Comparison of ENCODE assay signal across 8 cellular contexts in the genomic region with DNA sequence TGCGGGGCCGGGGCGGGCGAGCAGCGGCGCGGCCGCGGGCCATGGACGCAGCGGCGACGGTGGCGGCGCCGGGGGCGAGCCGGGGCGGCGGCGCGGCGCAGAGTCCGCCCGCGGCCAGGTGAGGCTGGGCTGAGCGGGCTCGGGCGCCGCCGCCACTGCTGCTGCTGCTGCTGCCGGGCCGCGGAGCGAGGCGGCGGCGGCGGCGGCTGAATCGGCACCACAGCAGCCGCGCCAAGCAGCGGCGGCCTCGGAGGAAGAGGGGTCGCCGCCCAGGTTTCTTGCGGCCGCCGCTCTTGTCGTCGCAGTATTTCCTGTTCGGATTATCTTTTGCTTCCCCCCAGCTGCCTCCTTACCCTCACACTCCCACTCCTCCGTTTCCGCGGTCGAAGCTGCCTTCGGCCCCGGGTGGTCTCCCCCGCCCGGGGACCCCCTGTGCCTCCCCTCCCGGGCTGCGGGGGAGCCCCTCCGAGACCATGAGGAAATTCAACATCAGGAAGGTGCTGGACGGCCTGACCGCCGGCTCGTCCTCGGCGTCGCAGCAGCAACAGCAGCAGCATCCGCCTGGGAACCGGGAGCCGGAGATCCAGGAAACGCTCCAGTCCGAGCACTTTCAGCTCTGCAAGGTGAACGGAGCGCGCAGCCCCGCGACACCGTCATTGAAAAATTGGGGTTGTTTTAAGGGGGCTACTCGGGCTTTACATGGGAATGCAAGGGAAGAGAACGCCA. TPM values are rescaled to one million over a fixed set of nuclear protein-coding genes. Genes with fewer than 3 reads are reported as not detected.
DNase-seq lines count a peak whose midpoint lies in the region; TF ChIP-seq lines count a peak whose summit lies in the region.

A gene (plus strand): TSS at position 358 of the 726 bp plus-strand sequence. CDS start 116 bp downstream, at position 474.

- DNase-seq in GM10248 (ENCODE audit: extremely low spot score) (peak; percentile 56), H4 (ENCODE audit: low spot score) (peak; percentile 8), LoVo (ENCODE audit: low spot score) (peak; percentile 44), cerebellum (ENCODE audit: low spot score) (peak; percentile 43), kidney tubule cell (ENCODE audit: low spot score) (peak; percentile 67), epidermal melanocyte (ENCODE audit: insufficient read length, low spot score) (no peak)
- DNase-seq in activated CD4-positive, CD25-positive, alpha-beta regulatory T cell (lab: John Stamatoyannopoulos, UW) = peak in 3 of 4 experiments; percentile 4 to 20 (median 19)
- peak; percentile 55 for DNase-seq in stimulated activated CD4-positive, alpha-beta T cell treated with anti-CD3 and anti-CD28 coated beads, Interleukin-15, amount 100 ng/mL, for 24 hours

- CTCF ChIA-PET in GM10248 (lab: Yijun Ruan, JAX) = interaction anchor here (1.7 kb wide), 1 partner anchor 12 kb away, joined by 9 read pairs; no protein-coding TSS in a partner anchor

- TF ChIP-seq CTCF in GM10248 (IDR thresholded peaks at IDR 0.05; ENCODE audit: control extremely low read depth, extremely low read depth, low read depth, missing control alignments) = no peak

- POLR2A ChIA-PET in GM10248 (lab: Yijun Ruan, JAX) = no interaction called here

RNA-seq across cellular contexts. Expression of the gene that starts here (rescaled TPM):
- 7.7 and 18.5 TPM in 2 replicates for total RNA-seq in H4 (2014; rRNA removed; shearing (Covaris generic))
- 51.9 TPM for total RNA-seq in cerebellum
